Comparison of ENCODE assay signal across 2 cellular contexts in genomic region chr6:119256392-119256791, GRCh38.
TF ChIP-seq lines count a peak whose summit lies in the region.

No MANE protein-coding gene starts in this region.

TF ChIP-seq in HCT116, 20 proteins besides CTCF, POLR2A, EP300 and RAD21 (continued from another document):
- TF ChIP-seq, protein P1, sequence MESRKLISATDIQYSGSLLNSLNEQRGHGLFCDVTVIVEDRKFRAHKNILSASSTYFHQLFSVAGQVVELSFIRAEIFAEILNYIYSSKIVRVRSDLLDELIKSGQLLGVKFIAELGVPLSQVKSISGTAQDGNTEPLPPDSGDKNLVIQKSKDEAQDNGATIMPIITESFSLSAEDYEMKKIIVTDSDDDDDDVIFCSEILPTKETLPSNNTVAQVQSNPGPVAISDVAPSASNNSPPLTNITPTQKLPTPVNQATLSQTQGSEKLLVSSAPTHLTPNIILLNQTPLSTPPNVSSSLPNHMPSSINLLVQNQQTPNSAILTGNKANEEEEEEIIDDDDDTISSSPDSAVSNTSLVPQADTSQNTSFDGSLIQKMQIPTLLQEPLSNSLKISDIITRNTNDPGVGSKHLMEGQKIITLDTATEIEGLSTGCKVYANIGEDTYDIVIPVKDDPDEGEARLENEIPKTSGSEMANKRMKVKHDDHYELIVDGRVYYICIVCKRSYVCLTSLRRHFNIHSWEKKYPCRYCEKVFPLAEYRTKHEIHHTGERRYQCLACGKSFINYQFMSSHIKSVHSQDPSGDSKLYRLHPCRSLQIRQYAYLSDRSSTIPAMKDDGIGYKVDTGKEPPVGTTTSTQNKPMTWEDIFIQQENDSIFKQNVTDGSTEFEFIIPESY (IDR thresholded peaks at IDR 0.05; ENCODE audit: extremely low read depth, insufficient replicate concordance, low read length): no peak
- TF ChIP-seq, protein P2, sequence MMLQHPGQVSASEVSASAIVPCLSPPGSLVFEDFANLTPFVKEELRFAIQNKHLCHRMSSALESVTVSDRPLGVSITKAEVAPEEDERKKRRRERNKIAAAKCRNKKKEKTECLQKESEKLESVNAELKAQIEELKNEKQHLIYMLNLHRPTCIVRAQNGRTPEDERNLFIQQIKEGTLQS (IDR thresholded peaks at IDR 0.05): no peak
- TF ChIP-seq ZNF274 (IDR thresholded peaks at IDR 0.05; ENCODE audit: low read depth, low read length) (no peak), SIN3A (IDR thresholded peaks at IDR 0.05; ENCODE audit: low read depth) (no peak), YY1 (IDR thresholded peaks at IDR 0.05; ENCODE audit: extremely low read depth, insufficient replicate concordance, low read depth, low read length) (no peak), CBX3 (IDR thresholded peaks at IDR 0.05; ENCODE audit: low read depth) (no peak), SP1 (IDR thresholded peaks at IDR 0.05; ENCODE audit: low read depth) (no peak)
- TF ChIP-seq, protein P3, sequence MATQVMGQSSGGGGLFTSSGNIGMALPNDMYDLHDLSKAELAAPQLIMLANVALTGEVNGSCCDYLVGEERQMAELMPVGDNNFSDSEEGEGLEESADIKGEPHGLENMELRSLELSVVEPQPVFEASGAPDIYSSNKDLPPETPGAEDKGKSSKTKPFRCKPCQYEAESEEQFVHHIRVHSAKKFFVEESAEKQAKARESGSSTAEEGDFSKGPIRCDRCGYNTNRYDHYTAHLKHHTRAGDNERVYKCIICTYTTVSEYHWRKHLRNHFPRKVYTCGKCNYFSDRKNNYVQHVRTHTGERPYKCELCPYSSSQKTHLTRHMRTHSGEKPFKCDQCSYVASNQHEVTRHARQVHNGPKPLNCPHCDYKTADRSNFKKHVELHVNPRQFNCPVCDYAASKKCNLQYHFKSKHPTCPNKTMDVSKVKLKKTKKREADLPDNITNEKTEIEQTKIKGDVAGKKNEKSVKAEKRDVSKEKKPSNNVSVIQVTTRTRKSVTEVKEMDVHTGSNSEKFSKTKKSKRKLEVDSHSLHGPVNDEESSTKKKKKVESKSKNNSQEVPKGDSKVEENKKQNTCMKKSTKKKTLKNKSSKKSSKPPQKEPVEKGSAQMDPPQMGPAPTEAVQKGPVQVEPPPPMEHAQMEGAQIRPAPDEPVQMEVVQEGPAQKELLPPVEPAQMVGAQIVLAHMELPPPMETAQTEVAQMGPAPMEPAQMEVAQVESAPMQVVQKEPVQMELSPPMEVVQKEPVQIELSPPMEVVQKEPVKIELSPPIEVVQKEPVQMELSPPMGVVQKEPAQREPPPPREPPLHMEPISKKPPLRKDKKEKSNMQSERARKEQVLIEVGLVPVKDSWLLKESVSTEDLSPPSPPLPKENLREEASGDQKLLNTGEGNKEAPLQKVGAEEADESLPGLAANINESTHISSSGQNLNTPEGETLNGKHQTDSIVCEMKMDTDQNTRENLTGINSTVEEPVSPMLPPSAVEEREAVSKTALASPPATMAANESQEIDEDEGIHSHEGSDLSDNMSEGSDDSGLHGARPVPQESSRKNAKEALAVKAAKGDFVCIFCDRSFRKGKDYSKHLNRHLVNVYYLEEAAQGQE (IDR thresholded peaks at IDR 0.05; ENCODE audit: low read depth): no peak

TF ChIP-seq in K562, 482 proteins besides CTCF, POLR2A, EP300 and RAD21 (continued from another document):
- TF ChIP-seq ATF1 (CRISPR knock-in tag; IDR thresholded peaks at IDR 0.05): no peak
- TF ChIP-seq ATF1 (tag; IDR thresholded peaks at IDR 0.05): peak; percentile 7; the same call in 1 of the 2 replicates
- 0 out of 2 replicates have a peak, but pooled peaks have one; percentile 20 for TF ChIP-seq ZKSCAN8 (CRISPR knock-in tag; IDR thresholded peaks at IDR 0.05)
- TF ChIP-seq ZNF592 (IDR thresholded peaks at IDR 0.05): 0 out of 2 replicates have a peak, but pooled peaks have one; percentile 2
- TF ChIP-seq CXXC5 (CRISPR knock-in tag; IDR thresholded peaks at IDR 0.05): 0 out of 2 replicates have a peak, but pooled peaks have one; percentile 9
- no peak for TF ChIP-seq EP400 (IDR thresholded peaks at IDR 0.05)
